Comparison of ENCODE assay signal across 8 cellular contexts in genomic region chr6:32529697-32530429, GRCh38. TPM values are rescaled to one million over a fixed set of nuclear protein-coding genes. Genes with fewer than 3 reads are reported as not detected.
DNase-seq lines count a peak whose midpoint lies in the region; ATAC-seq lines count a peak whose summit lies in the region.

TSS of gene HLA-DRB5 (minus strand) at chr6:32530287. CDS start at chr6:32530224, 63 bp downstream.

- peak within 1 kb of the TSS; percentile 38 for H3K4me3 Mint-ChIP-seq in activated naive CD4-positive, alpha-beta T cell treated with anti-CD3 and anti-CD28 coated beads for 36 hours

- DNase-seq in activated naive CD4-positive, alpha-beta T cell treated with anti-CD3 and anti-CD28 coated beads for 36 hours, result peak; percentile 3
- DNase-seq in activated naive CD4-positive, alpha-beta T cell (lab: John Stamatoyannopoulos, UW), result no peak
- DNase-seq in OCI-M1 (lab: John Stamatoyannopoulos, UW) (peak; percentile 79), Right ventricle myocardium superior (peak; percentile 43), stromal cell of bone marrow (ENCODE audit: low read depth) (peak; percentile 9), RKO (ENCODE audit: low spot score) (no peak), HUDEP-2 (lab: John Stamatoyannopoulos, UW; ENCODE audit: unreplicated experiment in 76 of 76) (no peak)

- no peaks in the 10 kb centered on the region for H3K9me3 Mint-ChIP-seq in activated naive CD4-positive, alpha-beta T cell treated with anti-CD3 and anti-CD28 coated beads for 36 hours

- intact Hi-C loops in activated naive CD4-positive, alpha-beta T cell treated with anti-CD3 and anti-CD28 coated beads for 36 hours (cut with micrococcal nuclease), result loop anchor here (2.0 to 5.0 kb wide), 2 partner anchors 42 to 59 kb away; partner anchors contain the start of gene HLA-DRB1
- intact Hi-C loops in Right ventricle myocardium superior (cut with DNase I), result loop anchor here (5.0 to 10.0 kb wide), 2 partner anchors 42 to 45 kb away; no protein-coding TSS in a partner anchor

- no peak within 1 kb of the TSS for H3K27ac Mint-ChIP-seq in activated naive CD4-positive, alpha-beta T cell treated with anti-CD3 and anti-CD28 coated beads for 36 hours

- ATAC-seq in Right ventricle myocardium superior (ENCODE audit: poor library complexity), result peak; percentile 73
- ATAC-seq in GM21423 (IDR thresholded peaks at IDR 0.05; ENCODE audit: unreplicated experiment), result no peak

- no peaks in the 10 kb centered on the region for H3K4me1 Mint-ChIP-seq in activated naive CD4-positive, alpha-beta T cell treated with anti-CD3 and anti-CD28 coated beads for 36 hours (ENCODE audit: low read depth)

- CTCF ChIA-PET in activated naive CD4-positive, alpha-beta T cell treated with anti-CD3 and anti-CD28 coated beads for 36 hours (lab: Charles Lee), result no interaction called here

- H3K36me3 Mint-ChIP-seq in activated naive CD4-positive, alpha-beta T cell treated with anti-CD3 and anti-CD28 coated beads for 36 hours (ENCODE audit: low read depth), result no peaks in the 10 kb centered on the region

- H3K27me3 Mint-ChIP-seq in activated naive CD4-positive, alpha-beta T cell treated with anti-CD3 and anti-CD28 coated beads for 36 hours (ENCODE audit: low read depth), result no peaks in the 10 kb centered on the region

RNA-seq across cellular contexts. Expression of gene HLA-DRB5, which starts in this region (rescaled TPM):
- total RNA-seq in activated naive CD4-positive, alpha-beta T cell treated with anti-CD3 and anti-CD28 coated beads for 36 hours, result under 1 TPM; 0.33 to 0.42 TPM
- 17.7 TPM for total RNA-seq in Right ventricle myocardium superior

Comparison
In these comparisons a context has a peak if more than half of its experiments do, and no peak if none do; other contexts are left out.
1. RNA of gene HLA-DRB5 (total RNA-seq): 17.7 TPM in Right ventricle myocardium superior (single experiment); 0.33 to 0.42 TPM in activated naive CD4-positive, alpha-beta T cell treated with anti-CD3 and anti-CD28 coated beads for 36 hours; every median in the first group is over 10 times any median in the second.
2. Peak in DNase-seq in activated naive CD4-positive, alpha-beta T cell treated with anti-CD3 and anti-CD28 coated beads for 36 hours; RNA of the gene not detected or under 1 TPM.
3. DNase-seq: peak in OCI-M1 (single experiment), Right ventricle myocardium superior (single experiment) and stromal cell of bone marrow (single experiment); none in activated naive CD4-positive, alpha-beta T cell (0 of 4), RKO (single experiment) and HUDEP-2 (0 of 76).